ENCODE assay signal across 22 cellular contexts in genomic region chr19:55443824-55444719, GRCh38. TPM values are rescaled to one million over a fixed set of nuclear protein-coding genes. Genes with fewer than 3 reads are reported as not detected.
A peak's percentile ranks its signal among the peaks of the same experiment; 100 is the strongest.
DNase-seq lines count a peak whose midpoint lies in the region; ATAC-seq, FAIRE-seq and TF ChIP-seq lines count a peak whose summit lies in the region.
"Had no signal": no experiment of that assay in that cellular context is flagged by ENCODE, and none has a peak within 500 bp of the region (broad histone marks: within the 10 kb centered on the region; RNA-seq: fewer than 3 reads in every experiment).

No MANE protein-coding gene starts in this region.

- TF ChIP-seq CTCF in H9 (conservative IDR thresholded peaks at IDR 0.05): no peak
- TF ChIP-seq CTCF in endothelial cell of umbilical vein (IDR thresholded peaks at IDR 0.05; ENCODE audit: extremely low read depth in 1 of 2, insufficient read depth in 1 of 2, low read depth in 1 of 2, low read length in 2 of 2): no peak

- H3K27ac ChIP-seq in H9 (ENCODE audit: insufficient read length, low read depth, low read length) (no peak overlapping the region), endothelial cell of umbilical vein (ENCODE audit: insufficient read depth, low read depth, low read length) (no peak overlapping the region), neuronal stem cell (replicated peaks; ENCODE audit: low read length) (no peak overlapping the region)
- H3K27ac ChIP-seq: foreskin keratinocyte, left lung, ovary had no signal

- no peak overlapping the region for H3K23ac ChIP-seq in H9 (ENCODE audit: insufficient read length, low read depth, low read length)
- H3K23ac ChIP-seq in neuronal stem cell (ENCODE audit: low read depth, low read length, poor library complexity): peak overlapping the region; percentile 3

- FAIRE-seq in endothelial cell of umbilical vein (lab: Jason Lieb, UNC): no peak
- FAIRE-seq: GM12891 had no signal

- no peaks in the 10 kb centered on the region for H4K20me1 ChIP-seq in H9 (ENCODE audit: control insufficient read depth, insufficient read depth, insufficient read length)
- H4K20me1 ChIP-seq in endothelial cell of umbilical vein (replicated peaks; ENCODE audit: control insufficient read depth, extremely low read depth, insufficient read depth, low read length): no peaks in the 10 kb centered on the region

- no peak overlapping the region for H2BK20ac ChIP-seq in H9 (ENCODE audit: low read depth, low read length, poor library complexity, severe bottlenecking)

- H3K36me3 ChIP-seq in endothelial cell of umbilical vein (ENCODE audit: control insufficient read depth in 2 of 2, extremely low read depth in 1 of 2, insufficient read depth in 2 of 2, low read length in 2 of 2) (no peaks in the 10 kb centered on the region), neuronal stem cell (replicated peaks in 1 of 2; ENCODE audit: control insufficient read depth in 2 of 2, insufficient read depth in 2 of 2, low read length in 2 of 2) (no peaks in the 10 kb centered on the region)
- H3K36me3 ChIP-seq: left lung, ovary had no signal

- CTCF ChIA-PET in endothelial cell of umbilical vein (lab: Charles Lee): interaction anchor here (0.9 to 1.2 kb wide), 3 partner anchors 23 to 303 kb away, joined by 3 to 6 read pairs (median 3); no protein-coding TSS in a partner anchor

- no peaks in the 10 kb centered on the region; a peak in 1 of 7 replicates for H3K36me3 Mint-ChIP-seq in H9 (ENCODE audit: insufficient read depth in 1 of 3, low read depth in 3 of 3)
- H3K36me3 Mint-ChIP-seq in T-helper 17 cell (ENCODE audit: low read depth): peaks cover 9% of the 10 kb centered on the region
- H3K36me3 Mint-ChIP-seq: stimulated activated effector memory CD8-positive, alpha-beta T cell treated with anti-CD3 and anti-CD28 coated beads, Interleukin-12 subunit alpha, Interleukin-12 subunit beta, amount 100 ng/mL, for 72 hours had no signal

- peaks cover 13 to 28% of the 10 kb centered on the region in 2 experiments for H3K4me1 Mint-ChIP-seq in H9
- peaks cover 19% of the 10 kb centered on the region for H3K4me1 Mint-ChIP-seq in T-helper 17 cell

- POLR2A ChIA-PET in endothelial cell of umbilical vein (lab: Charles Lee): no interaction called here

- intact Hi-C loops in endothelial cell of umbilical vein (cut with micrococcal nuclease): no loop called here

- H4K8ac ChIP-seq in H9 (replicated peaks; ENCODE audit: insufficient read length, low read depth, low read length) (no peak overlapping the region), neuronal stem cell (ENCODE audit: low read depth, low read length) (no peak overlapping the region)

- H3K4me1 ChIP-seq in H9 (ENCODE audit: insufficient read depth, low read length): 0 out of 2 replicates have a peak, but pooled peaks cover 2% of the 10 kb centered on the region
- no peaks in the 10 kb centered on the region for H3K4me1 ChIP-seq in endothelial cell of umbilical vein (ENCODE audit: control insufficient read depth, extremely low read depth, insufficient read depth, low read length)
- H3K4me1 ChIP-seq in neuronal stem cell (ENCODE audit: control insufficient read depth in 2 of 2, insufficient read depth in 1 of 2, low read depth in 1 of 2, low read length in 2 of 2): peaks cover 6 to 15% of the 10 kb centered on the region in 2 donors

- ATAC-seq in T-helper 17 cell (no peak), HG02981 (IDR thresholded peaks at IDR 0.05; ENCODE audit: unreplicated experiment) (no peak), HG02884 (IDR thresholded peaks at IDR 0.05; ENCODE audit: unreplicated experiment) (no peak)
- ATAC-seq: esophagus mucosa; foreskin keratinocyte; left lung; stimulated activated effector memory CD8-positive, alpha-beta T cell treated with anti-CD3 and anti-CD28 coated beads, Interleukin-12 subunit alpha, Interleukin-12 subunit beta, amount 100 ng/mL, for 72 hours had no signal

- H2BK5ac ChIP-seq in H9 (ENCODE audit: insufficient read length, low read length) (no peak overlapping the region), neuronal stem cell (ENCODE audit: low read length) (no peak overlapping the region)

- H3K9me3 ChIP-seq in H9 (ENCODE audit: control insufficient read depth, low read depth, low read length) (no peaks in the 10 kb centered on the region), T-helper 17 cell (ENCODE audit: control insufficient read depth, low read length, poor library complexity, severe bottlenecking) (no peaks in the 10 kb centered on the region), endothelial cell of umbilical vein (replicated peaks; ENCODE audit: control insufficient read depth, insufficient read depth, low read length) (no peaks in the 10 kb centered on the region), neuronal stem cell (replicated peaks in 1 of 2; ENCODE audit: control insufficient read depth in 2 of 2, insufficient read depth in 1 of 2, low read depth in 1 of 2, low read length in 2 of 2) (peaks cover 0 to 2% of the 10 kb centered on the region in 2 donors)
- H3K9me3 ChIP-seq: left lung, ovary, SK-N-SH had no signal

- peaks cover 21% of the 10 kb centered on the region for H3K23me2 ChIP-seq in H9 (ENCODE audit: insufficient read length, low read depth, low read length, poor library complexity, severe bottlenecking)

- H2AK5ac ChIP-seq in H9 (ENCODE audit: insufficient read length, low read length) (no peak overlapping the region), neuronal stem cell (ENCODE audit: low read depth, low read length) (no peak overlapping the region)

- peaks cover 0 to 5% of the 10 kb centered on the region in 2 experiments; a peak in 3 of 5 replicates for H3K9me3 Mint-ChIP-seq in H9
- H3K9me3 Mint-ChIP-seq: stimulated activated effector memory CD8-positive, alpha-beta T cell treated with anti-CD3 and anti-CD28 coated beads, Interleukin-12 subunit alpha, Interleukin-12 subunit beta, amount 100 ng/mL, for 72 hours had no signal

- H3K14ac ChIP-seq in H9 (ENCODE audit: insufficient read depth, low read length) (no peak overlapping the region), neuronal stem cell (ENCODE audit: low read length) (no peak overlapping the region)

- H3K4me3 Mint-ChIP-seq in H9 (peak overlapping the region in 1 of 2 experiments; percentile 89; a peak in 3 of 5 replicates), T-helper 17 cell (peak overlapping the region; percentile 68)
- H3K4me3 Mint-ChIP-seq: stimulated activated effector memory CD8-positive, alpha-beta T cell treated with anti-CD3 and anti-CD28 coated beads, Interleukin-12 subunit alpha, Interleukin-12 subunit beta, amount 100 ng/mL, for 72 hours had no signal

- H2AFZ ChIP-seq in H9 (ENCODE audit: low read length): no peak overlapping the region
- no peak overlapping the region for H2AFZ ChIP-seq in endothelial cell of umbilical vein (ENCODE audit: low read depth, low read length)
- H2AFZ ChIP-seq in neuronal stem cell (ENCODE audit: low read length): no peak overlapping the region

- no peak overlapping the region for H4K91ac ChIP-seq in H9 (ENCODE audit: insufficient read length, low read depth, low read length)
- H4K91ac ChIP-seq in neuronal stem cell (ENCODE audit: low read depth, low read length, poor library complexity): no peak overlapping the region

- H3K4me2 ChIP-seq in H9 (ENCODE audit: insufficient read depth, insufficient read length, low read length) (peak overlapping the region; percentile 69), endothelial cell of umbilical vein (ENCODE audit: insufficient read depth, low read length) (no peak overlapping the region), neuronal stem cell (ENCODE audit: insufficient read depth, low read length, poor library complexity, severe bottlenecking) (no peak overlapping the region)
- H3K4me2 ChIP-seq: SK-N-SH had no signal

- no peak overlapping the region for H3K56ac ChIP-seq in H9 (ENCODE audit: insufficient read length, low read depth, low read length)

- BruUV-seq in endothelial cell of umbilical vein (replicated peaks; lab: Mats Ljungman, UMichigan): no TSS peak

- H2BK120ac ChIP-seq in H9 (ENCODE audit: low read depth, low read length, poor library complexity, severe bottlenecking) (no peak overlapping the region), neuronal stem cell (ENCODE audit: low read depth, low read length) (no peak overlapping the region)

- H2BK12ac ChIP-seq in H9 (ENCODE audit: insufficient read length, low read depth, low read length) (no peak overlapping the region), neuronal stem cell (ENCODE audit: low read length) (no peak overlapping the region)

- peaks cover 50% of the 10 kb centered on the region for H3K27me3 ChIP-seq in H9 (ENCODE audit: insufficient read depth, low read length)
- peaks cover 42 to 44% of the 10 kb centered on the region in 2 experiments for H3K27me3 ChIP-seq in endothelial cell of umbilical vein (ENCODE audit: control insufficient read depth in 2 of 2, insufficient read depth in 2 of 2, low read length in 2 of 2)
- peaks cover 32 to 91% (median 68%) of the 10 kb centered on the region in 3 experiments for H3K27me3 ChIP-seq in neuronal stem cell (ENCODE audit: control insufficient read depth in 3 of 3, insufficient read depth in 3 of 3, low read depth in 1 of 3, low read length in 3 of 3)
- H3K27me3 ChIP-seq: ovary had no signal

- TF ChIP-seq POLR2A in endothelial cell of umbilical vein (IDR thresholded peaks at IDR 0.05; ENCODE audit: low read depth, low read length): no peak

- H3K9ac ChIP-seq in H9 (ENCODE audit: extremely low read depth, insufficient read length, low read length): no peak overlapping the region
- H3K9ac ChIP-seq in endothelial cell of umbilical vein (replicated peaks; ENCODE audit: extremely low read depth, insufficient read depth, low read length): no peak overlapping the region
- H3K9ac ChIP-seq in neuronal stem cell (ENCODE audit: low read depth, low read length, poor library complexity): no peak overlapping the region
- H3K9ac ChIP-seq: SK-N-SH had no signal

- H3K27me3 Mint-ChIP-seq in H9 (ENCODE audit: low read depth) (peaks cover 32% of the 10 kb centered on the region), T-helper 17 cell (peaks cover 49% of the 10 kb centered on the region)

- WGBS in H9 (ENCODE audit: extremely low coverage, insufficient read length, low lambda C conversion rate): no CpG with 5 or more reads among the region's 24 CpGs
- WGBS in neuronal stem cell (ENCODE audit: extremely low coverage in 2 of 2, insufficient read length in 2 of 2, insufficient replicate concordance in 1 of 2), 2 donors: no CpG with 5 or more reads among the region's 24 CpGs

- no peak overlapping the region for H3T11ph ChIP-seq in H9 (ENCODE audit: low read length)

- no peaks in the 10 kb centered on the region for H3K9me1 ChIP-seq in endothelial cell of umbilical vein (replicated peaks; ENCODE audit: control insufficient read depth, extremely low read depth, insufficient read depth, low read length)

- H3K4ac ChIP-seq in H9 (ENCODE audit: low read depth, low read length) (no peak overlapping the region), neuronal stem cell (ENCODE audit: low read length) (no peak overlapping the region)

- H3K4me3 ChIP-seq in endothelial cell of umbilical vein (replicated peaks in 1 of 3; ENCODE audit: insufficient read depth in 1 of 3, low read depth in 1 of 3, low read length in 3 of 3) (no peak overlapping the region), neuronal stem cell (ENCODE audit: low read length in 2 of 2) (no peak overlapping the region)
- H3K4me3 ChIP-seq: left lung, ovary had no signal

- no peaks in the 10 kb centered on the region for H3K79me1 ChIP-seq in H9 (ENCODE audit: insufficient read depth, low read depth, low read length, poor library complexity, severe bottlenecking)
- H3K79me1 ChIP-seq in neuronal stem cell (ENCODE audit: low read depth, low read length): peaks cover 2% of the 10 kb centered on the region

- dilution Hi-C loops in endothelial cell of umbilical vein (cut with MboI; ENCODE audit: extremely low pct_ligation_motif_present, low sequenced_read_pairs): no loop called here

- DNase-seq in H9 (no peak), T-helper 17 cell (no peak), endothelial cell of umbilical vein (ENCODE audit: low read depth, low spot score) (no peak), neuronal stem cell (ENCODE audit: low spot score) (no peak), COR-L47 (lab: John Stamatoyannopoulos, UW) (no peak)
- DNase-seq: activated CD4-positive, alpha-beta T cell treated with anti-CD3 and anti-CD28 coated beads, Interleukin-2, amount 50 U/mL, for 48 hours; Calu3; effector CD4-positive, alpha-beta T cell; foreskin keratinocyte; left lung; ovary; stimulated activated CD4-positive, alpha-beta T cell treated with anti-CD3 and anti-CD28 coated beads, Interleukin-2, amount 100 ng/mL, for 48 hours had no signal

- H2BK15ac ChIP-seq in H9 (ENCODE audit: low read depth, low read length) (no peak overlapping the region), neuronal stem cell (ENCODE audit: low read length) (peak overlapping the region; percentile 21)

- H3K27ac Mint-ChIP-seq in H9 (no peak overlapping the region), T-helper 17 cell (no peak overlapping the region)
- H3K27ac Mint-ChIP-seq: stimulated activated effector memory CD8-positive, alpha-beta T cell treated with anti-CD3 and anti-CD28 coated beads, Interleukin-12 subunit alpha, Interleukin-12 subunit beta, amount 100 ng/mL, for 72 hours had no signal

- H3K79me2 ChIP-seq in H9 (ENCODE audit: insufficient read depth, low read length) (no peaks in the 10 kb centered on the region), endothelial cell of umbilical vein (ENCODE audit: control insufficient read depth, insufficient read depth, low read length) (no peaks in the 10 kb centered on the region)

- H3K18ac ChIP-seq in H9 (ENCODE audit: insufficient read length, low read depth, low read length) (no peak overlapping the region), neuronal stem cell (ENCODE audit: low read length) (no peak overlapping the region)

- H4K5ac ChIP-seq in H9 (ENCODE audit: insufficient read length, low read depth, low read length): no peak overlapping the region

RNA-seq across cellular contexts. Expression of gene SHISA7, which starts 1.0 kb away (rescaled TPM):
- total RNA-seq in H9 (2021): 0.31 TPM in 2 replicates
- not detected for total RNA-seq in T-helper 17 cell
- total RNA-seq in endothelial cell of umbilical vein: not detected in 2 replicates
- not detected in 2 replicates for polyA plus RNA-seq in endothelial cell of umbilical vein
- polyA plus RNA-seq in endothelial cell of umbilical vein (2011; cell fraction: cytosol; rRNA removed): not detected in 2 replicates
- polyA plus RNA-seq in endothelial cell of umbilical vein (2011; cell fraction: nucleus; rRNA removed): not detected in 2 replicates
- polyA plus RNA-seq in endothelial cell of umbilical vein (2012): not detected in 2 replicates
- not detected in 2 replicates for polyA minus RNA-seq in endothelial cell of umbilical vein
- not detected for polyA minus RNA-seq in endothelial cell of umbilical vein (2011; cell fraction: cytosol; rRNA and poly(A)+ RNA removed)
- not detected in 2 replicates for polyA minus RNA-seq in endothelial cell of umbilical vein (2011; cell fraction: nucleus; rRNA and poly(A)+ RNA removed)
- polyA plus RNA-seq in neuronal stem cell (2013, experiment 1 of 2): 0.33 TPM
- polyA plus RNA-seq in neuronal stem cell (2013, experiment 2 of 2): 0.30 TPM
- total RNA-seq: Calu3; esophagus mucosa; foreskin keratinocyte; left lung; mesenteric fat pad; ovary; T-helper 2 cell treated with Interferon-gamma antibody and Interleukin-4, amounts not matched to agents 100 ng/mL and 5 ng/mL, for 36 hours had no signal
- polyA plus RNA-seq: foreskin keratinocyte, ovary had no signal

RNA-seq across cellular contexts. Expression of gene ISOC2, which starts 17.4 kb away (rescaled TPM):
- total RNA-seq in H9 (2021) (68.2 and 72.2 TPM in 2 replicates), T-helper 17 cell (1 to 10 TPM; 6.5 to 7.2 TPM), endothelial cell of umbilical vein (43.6 and 49.3 TPM in 2 replicates)
- 68.7 and 96.5 TPM in 2 replicates for polyA plus RNA-seq in endothelial cell of umbilical vein
- 43.0 and 66.5 TPM in 2 replicates for polyA plus RNA-seq in endothelial cell of umbilical vein (2011; cell fraction: cytosol; rRNA removed)
- polyA plus RNA-seq in endothelial cell of umbilical vein (2011; cell fraction: nucleus; rRNA removed): 23.3 and 27.6 TPM in 2 replicates
- 40.5 and 54.2 TPM in 2 replicates for polyA plus RNA-seq in endothelial cell of umbilical vein (2012)
- 17.6 and 18.8 TPM in 2 replicates for polyA minus RNA-seq in endothelial cell of umbilical vein
- 30.3 TPM for polyA minus RNA-seq in endothelial cell of umbilical vein (2011; cell fraction: cytosol; rRNA and poly(A)+ RNA removed)
- polyA minus RNA-seq in endothelial cell of umbilical vein (2011; cell fraction: nucleus; rRNA and poly(A)+ RNA removed): 11.2 and 16.2 TPM in 2 replicates
- 26.8 TPM for polyA plus RNA-seq in neuronal stem cell (2013, experiment 1 of 2)
- 26.2 TPM for polyA plus RNA-seq in neuronal stem cell (2013, experiment 2 of 2)

RNA-seq across cellular contexts. Expression of gene C19orf85, which starts 20.5 kb away (rescaled TPM):
- total RNA-seq in H9 (2021): 1.2 and 2.1 TPM in 2 replicates
- not detected for total RNA-seq in T-helper 17 cell
- not detected in 2 replicates for total RNA-seq in endothelial cell of umbilical vein
- polyA plus RNA-seq in endothelial cell of umbilical vein: not detected in 2 replicates
- polyA plus RNA-seq in endothelial cell of umbilical vein (2011; cell fraction: cytosol; rRNA removed): not detected in 2 replicates
- not detected in 2 replicates for polyA plus RNA-seq in endothelial cell of umbilical vein (2011; cell fraction: nucleus; rRNA removed)
- not detected in 2 replicates for polyA plus RNA-seq in endothelial cell of umbilical vein (2012)
- polyA minus RNA-seq in endothelial cell of umbilical vein: not detected in 2 replicates
- polyA minus RNA-seq in endothelial cell of umbilical vein (2011; cell fraction: cytosol; rRNA and poly(A)+ RNA removed): not detected
- not detected in 2 replicates for polyA minus RNA-seq in endothelial cell of umbilical vein (2011; cell fraction: nucleus; rRNA and poly(A)+ RNA removed)
- 2.1 TPM for polyA plus RNA-seq in neuronal stem cell (2013, experiment 1 of 2)
- 2.3 TPM for polyA plus RNA-seq in neuronal stem cell (2013, experiment 2 of 2)
- total RNA-seq: Calu3; cerebellum; esophagus mucosa; foreskin keratinocyte; left lung; mesenteric fat pad; ovary; T-helper 2 cell treated with Interferon-gamma antibody and Interleukin-4, amounts not matched to agents 100 ng/mL and 5 ng/mL, for 36 hours had no signal
- polyA plus RNA-seq: foreskin keratinocyte, ovary, SK-N-SH, thymus had no signal

RNA-seq across cellular contexts. Expression of gene ZNF628, which starts 32.3 kb away (rescaled TPM):
- total RNA-seq in H9 (2021) (16.5 and 16.6 TPM in 2 replicates), T-helper 17 cell (10 to 100 TPM; 19.4 to 25.5 TPM), endothelial cell of umbilical vein (9.0 and 10.4 TPM in 2 replicates)
- polyA plus RNA-seq in endothelial cell of umbilical vein: 2.0 and 2.5 TPM in 2 replicates
- polyA plus RNA-seq in endothelial cell of umbilical vein (2011; cell fraction: cytosol; rRNA removed): 1.3 and 2.1 TPM in 2 replicates
- polyA plus RNA-seq in endothelial cell of umbilical vein (2011; cell fraction: nucleus; rRNA removed): 1.9 and 2.0 TPM in 2 replicates
- 2.6 and 5.6 TPM in 2 replicates for polyA plus RNA-seq in endothelial cell of umbilical vein (2012)
- polyA minus RNA-seq in endothelial cell of umbilical vein: 0.76 and 1.2 TPM in 2 replicates
- polyA minus RNA-seq in endothelial cell of umbilical vein (2011; cell fraction: cytosol; rRNA and poly(A)+ RNA removed): 6.6 TPM
- polyA minus RNA-seq in endothelial cell of umbilical vein (2011; cell fraction: nucleus; rRNA and poly(A)+ RNA removed): 1.5 and 4.2 TPM in 2 replicates
- polyA plus RNA-seq in neuronal stem cell (2013, experiment 1 of 2): 8.4 TPM
- polyA plus RNA-seq in neuronal stem cell (2013, experiment 2 of 2): 8.7 TPM

RNA-seq across cellular contexts. Expression of gene UBE2S, which starts 36.5 kb away (rescaled TPM):
- total RNA-seq in H9 (2021) (391 and 393 TPM in 2 replicates), T-helper 17 cell (10 to 100 TPM; 64.6 to 78.1 TPM), endothelial cell of umbilical vein (244 and 257 TPM in 2 replicates)
- 176 and 183 TPM in 2 replicates for polyA plus RNA-seq in endothelial cell of umbilical vein
- polyA plus RNA-seq in endothelial cell of umbilical vein (2011; cell fraction: cytosol; rRNA removed): 229 and 241 TPM in 2 replicates
- polyA plus RNA-seq in endothelial cell of umbilical vein (2011; cell fraction: nucleus; rRNA removed): 60.3 and 79.3 TPM in 2 replicates
- 69.9 and 111 TPM in 2 replicates for polyA plus RNA-seq in endothelial cell of umbilical vein (2012)
- 50.8 and 52.2 TPM in 2 replicates for polyA minus RNA-seq in endothelial cell of umbilical vein
- polyA minus RNA-seq in endothelial cell of umbilical vein (2011; cell fraction: cytosol; rRNA and poly(A)+ RNA removed): 321 TPM
- 11.8 and 16.4 TPM in 2 replicates for polyA minus RNA-seq in endothelial cell of umbilical vein (2011; cell fraction: nucleus; rRNA and poly(A)+ RNA removed)
- 344 TPM for polyA plus RNA-seq in neuronal stem cell (2013, experiment 1 of 2)
- polyA plus RNA-seq in neuronal stem cell (2013, experiment 2 of 2): 342 TPM
